ENCODE assay signal across 1 cellular context in the genomic region with DNA sequence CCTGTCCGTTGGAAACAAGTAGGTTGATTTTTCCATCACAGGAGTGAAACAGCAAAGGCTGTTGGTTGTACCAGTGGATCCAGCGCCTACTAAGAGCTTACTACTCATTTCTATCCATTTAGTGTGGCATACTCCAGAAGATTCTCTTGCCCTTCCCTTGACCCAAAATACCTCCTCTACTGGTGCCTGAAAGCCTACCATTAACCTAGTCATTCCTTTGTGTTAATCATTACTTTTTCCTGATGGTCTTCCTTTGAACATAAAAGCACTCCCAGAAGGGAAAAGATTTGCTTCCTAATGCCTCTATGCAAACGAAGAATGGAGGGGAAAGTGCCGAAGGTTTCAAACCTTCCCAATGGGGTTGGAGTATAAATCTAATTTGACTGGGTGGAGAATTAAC.
TF ChIP-seq lines count a peak whose summit lies in the region.

No MANE protein-coding gene starts in this region.

TF ChIP-seq in A549, 52 proteins besides CTCF, POLR2A, EP300 and RAD21 (continued from another document):
- TF ChIP-seq, protein P1, sequence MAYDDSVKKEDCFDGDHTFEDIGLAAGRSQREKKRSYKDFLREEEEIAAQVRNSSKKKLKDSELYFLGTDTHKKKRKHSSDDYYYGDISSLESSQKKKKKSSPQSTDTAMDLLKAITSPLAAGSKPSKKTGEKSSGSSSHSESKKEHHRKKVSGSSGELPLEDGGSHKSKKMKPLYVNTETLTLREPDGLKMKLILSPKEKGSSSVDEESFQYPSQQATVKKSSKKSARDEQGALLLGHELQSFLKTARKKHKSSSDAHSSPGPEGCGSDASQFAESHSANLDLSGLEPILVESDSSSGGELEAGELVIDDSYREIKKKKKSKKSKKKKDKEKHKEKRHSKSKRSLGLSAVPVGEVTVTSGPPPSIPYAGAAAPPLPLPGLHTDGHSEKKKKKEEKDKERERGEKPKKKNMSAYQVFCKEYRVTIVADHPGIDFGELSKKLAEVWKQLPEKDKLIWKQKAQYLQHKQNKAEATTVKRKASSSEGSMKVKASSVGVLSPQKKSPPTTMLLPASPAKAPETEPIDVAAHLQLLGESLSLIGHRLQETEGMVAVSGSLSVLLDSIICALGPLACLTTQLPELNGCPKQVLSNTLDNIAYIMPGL (CRISPR knock-in tag; IDR thresholded peaks at IDR 0.05; ENCODE audit: borderline replicate concordance), result no peak
